Comparison of ENCODE assay signal across 24 cellular contexts in the genomic region with DNA sequence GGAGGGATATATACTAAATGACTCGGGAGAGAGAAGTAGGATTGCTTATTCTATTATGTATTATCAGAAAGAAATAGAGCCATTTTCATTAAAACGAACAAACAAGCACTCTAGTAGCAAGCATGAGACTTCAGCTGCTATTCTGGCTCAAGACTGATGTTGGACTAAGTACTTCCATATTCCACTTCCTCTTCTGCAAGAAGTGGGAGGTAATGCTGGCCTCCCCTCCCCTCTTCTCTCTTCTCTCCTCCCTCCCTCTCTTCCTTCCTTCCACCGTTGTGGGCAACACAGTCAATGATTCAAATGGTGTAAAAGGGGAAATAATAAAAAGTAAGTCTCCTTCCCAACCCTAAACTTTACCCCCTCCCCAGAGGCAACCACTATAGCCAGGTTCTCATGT.
DNase-seq lines count a peak whose midpoint lies in the region; ATAC-seq, FAIRE-seq and TF ChIP-seq lines count a peak whose summit lies in the region.
"Had no signal": no experiment of that assay in that cellular context is flagged by ENCODE, and none has a peak within 500 bp of the region (broad histone marks: within the 10 kb centered on the region; RNA-seq: fewer than 3 reads in every experiment).

No MANE protein-coding gene starts in this region.

- no peak overlapping the region for H3K4me2 ChIP-seq in H1 (ENCODE audit: insufficient read depth in 1 of 2, low read depth in 2 of 2, low read length in 2 of 2)
- peak overlapping the region; percentile 9 for H3K4me2 ChIP-seq in smooth muscle cell

- TF ChIP-seq POLR2A in H1 (IDR thresholded peaks at IDR 0.05; ENCODE audit: control extremely low read depth in 1 of 2, low read depth in 2 of 2, low read length in 2 of 2) (no peak), body of pancreas (IDR thresholded peaks at IDR 0.05) (no peak), Peyer's patch (IDR thresholded peaks at IDR 0.05) (no peak), ovary (IDR thresholded peaks at IDR 0.05) (no peak)

- intact Hi-C loops in body of pancreas (cut with DNase I) = no loop called here
- intact Hi-C loops in ovary (cut with DNase I) = no loop called here

- no peak overlapping the region for H2BK120ac ChIP-seq in H1 (replicated peaks; ENCODE audit: low read depth, low read length)

- WGBS in H1 (ENCODE audit: extremely low coverage in 1 of 2, insufficient coverage in 1 of 2, insufficient read length in 1 of 2, insufficient replicate concordance in 2 of 2, low coverage in 1 of 2, low lambda C conversion rate in 2 of 2, missing lambda C conversion rate in 1 of 2), 2 experiments = 79% methylated on average over 3 of the region's 3 CpGs; no CpG with 5 or more reads in 1 of the 2 experiments
- 75% methylated on average over 3 of the region's 3 CpGs for WGBS in smooth muscle cell (ENCODE audit: low lambda C conversion rate)
- WGBS in body of pancreas, 2 donors = 47 to 67% methylated on average over 3 of the region's 3 CpGs
- 55 to 60% (median 59%) methylated on average over 3 of the region's 3 CpGs for WGBS in ovary, 3 donors

- H3K27ac Mint-ChIP-seq in glutamatergic neuron (ENCODE audit: unreplicated experiment) = no peak overlapping the region
- H3K27ac Mint-ChIP-seq: activated naive CD4-positive, alpha-beta T cell treated with anti-CD3 and anti-CD28 coated beads, Interleukin-2, amount 10 ng/mL, durations not matched to agents 7 days and 5 days; effector memory CD8-positive, alpha-beta T cell; H9 had no signal

- peaks cover 1% of the 10 kb centered on the region for H3K9me3 Mint-ChIP-seq in glutamatergic neuron (ENCODE audit: unreplicated experiment)
- H3K9me3 Mint-ChIP-seq: activated naive CD4-positive, alpha-beta T cell treated with anti-CD3 and anti-CD28 coated beads, Interleukin-2, amount 10 ng/mL, durations not matched to agents 7 days and 5 days; CD4-positive, CD25-positive, alpha-beta regulatory T cell; effector memory CD8-positive, alpha-beta T cell; H9; naive thymus-derived CD8-positive, alpha-beta T cell had no signal

- H3K27ac ChIP-seq in H1 (ENCODE audit: low read depth, low read length) (no peak overlapping the region), smooth muscle cell (ENCODE audit: low read depth) (peak overlapping the region; percentile 38), body of pancreas (no peak overlapping the region), Peyer's patch (no peak overlapping the region), ovary (no peak overlapping the region)
- H3K27ac ChIP-seq: breast epithelium, WERI-Rb-1 had no signal

- no peak overlapping the region for H2BK15ac ChIP-seq in H1 (ENCODE audit: low read length)

- H3K79me1 ChIP-seq in H1 (ENCODE audit: low read depth, low read length) = no peaks in the 10 kb centered on the region

- H3K27me3 ChIP-seq in H1 (replicated peaks in 1 of 4; ENCODE audit: control insufficient read depth in 3 of 4, extremely low read depth in 1 of 4, insufficient read depth in 3 of 4, low read length in 3 of 4) = 0 out of 7 replicates have a peak, but pooled peaks cover 0 to 2% (median 0%) of the 10 kb centered on the region in 4 experiments
- H3K27me3 ChIP-seq in smooth muscle cell (ENCODE audit: low read depth) = no peaks in the 10 kb centered on the region
- no peaks in the 10 kb centered on the region for H3K27me3 ChIP-seq in body of pancreas
- no peaks in the 10 kb centered on the region for H3K27me3 ChIP-seq in Peyer's patch
- H3K27me3 ChIP-seq in ovary = no peaks in the 10 kb centered on the region
- H3K27me3 ChIP-seq: breast epithelium, right atrium auricular region had no signal

- no peaks in the 10 kb centered on the region for H3K23me2 ChIP-seq in H1 (ENCODE audit: low read depth, low read length)

- no peak overlapping the region for H3K4me3 ChIP-seq in H1 (ENCODE audit: extremely low read depth in 1 of 4, insufficient read depth in 2 of 4, low read depth in 3 of 4, low read length in 4 of 4)
- H3K4me3 ChIP-seq in smooth muscle cell = no peak overlapping the region
- no peak overlapping the region for H3K4me3 ChIP-seq in body of pancreas
- H3K4me3 ChIP-seq in Peyer's patch = no peak overlapping the region
- no peak overlapping the region for H3K4me3 ChIP-seq in ovary
- H3K4me3 ChIP-seq: breast epithelium, right atrium auricular region had no signal

- no peak overlapping the region for H3K56ac ChIP-seq in H1 (replicated peaks; ENCODE audit: insufficient read length, low read depth, low read length)

- H2BK12ac ChIP-seq in H1 (ENCODE audit: low read depth, low read length) = no peak overlapping the region

- H3K36me3 Mint-ChIP-seq in glutamatergic neuron (ENCODE audit: unreplicated experiment) = no peaks in the 10 kb centered on the region
- H3K36me3 Mint-ChIP-seq: activated naive CD4-positive, alpha-beta T cell treated with anti-CD3 and anti-CD28 coated beads, Interleukin-2, amount 10 ng/mL, durations not matched to agents 7 days and 5 days; naive thymus-derived CD8-positive, alpha-beta T cell had no signal

- H2BK5ac ChIP-seq in H1 (ENCODE audit: low read depth, low read length) = no peak overlapping the region

- peaks cover 0 to 4% of the 10 kb centered on the region in 2 experiments for H4K20me1 ChIP-seq in H1 (replicated peaks in 1 of 2; ENCODE audit: control insufficient read depth in 1 of 2, insufficient read depth in 2 of 2, low read length in 2 of 2)
- H4K20me1 ChIP-seq in smooth muscle cell (ENCODE audit: low read depth) = no peaks in the 10 kb centered on the region

- H2BK20ac ChIP-seq in H1 (ENCODE audit: low read length) = no peak overlapping the region

- no peak for TF ChIP-seq CTCF in H1 (IDR thresholded peaks at IDR 0.05; ENCODE audit: control extremely low read depth in 1 of 3, insufficient read depth in 1 of 3, low read depth in 1 of 3, low read length in 3 of 3)
- TF ChIP-seq CTCF in smooth muscle cell (IDR thresholded peaks at IDR 0.05; ENCODE audit: borderline replicate concordance, insufficient read depth, poor library complexity, severe bottlenecking) = no peak
- no peak for TF ChIP-seq CTCF in glutamatergic neuron (IDR thresholded peaks at IDR 0.05; ENCODE audit: partially characterized antibody, unreplicated experiment)
- TF ChIP-seq CTCF in body of pancreas (IDR thresholded peaks at IDR 0.05) = no peak
- no peak for TF ChIP-seq CTCF in Peyer's patch (IDR thresholded peaks at IDR 0.05)
- TF ChIP-seq CTCF in ovary (IDR thresholded peaks at IDR 0.05) = no peak

- TF ChIP-seq EP300 in H1 (IDR thresholded peaks at IDR 0.05; ENCODE audit: borderline replicate concordance in 1 of 2, low read depth in 2 of 2, low read length in 2 of 2) (no peak), ovary (IDR thresholded peaks at IDR 0.05) (no peak)

- POLR2A ChIA-PET in H1 (lab: Charles Lee; ENCODE audit: partially characterized antibody) = no interaction called here

- H4K91ac ChIP-seq in H1 (replicated peaks; ENCODE audit: insufficient read length, low read length) = no peak overlapping the region

- H3K4me1 ChIP-seq in H1 (replicated peaks in 1 of 4; ENCODE audit: control insufficient read depth in 3 of 4, insufficient read depth in 4 of 4, low read length in 3 of 4) (peaks cover 6 to 9% (median 6%) of the 10 kb centered on the region in 4 experiments), smooth muscle cell (ENCODE audit: low read depth) (no peaks in the 10 kb centered on the region), body of pancreas (peaks cover 14% of the 10 kb centered on the region), Peyer's patch (peaks cover 0 to 4% (median 0%) of the 10 kb centered on the region in 4 donors), ovary (ENCODE audit: insufficient read depth) (peaks cover 8% of the 10 kb centered on the region)
- H3K4me1 ChIP-seq: breast epithelium had no signal

- H2AFZ ChIP-seq in H1 (ENCODE audit: low read length) (no peak overlapping the region), smooth muscle cell (ENCODE audit: low read depth) (no peak overlapping the region)

- H3K79me2 ChIP-seq in H1 (ENCODE audit: control insufficient read depth in 1 of 2, insufficient read depth in 2 of 2, low read length in 2 of 2) (no peaks in the 10 kb centered on the region), smooth muscle cell (ENCODE audit: low read depth) (no peaks in the 10 kb centered on the region)

- no peak overlapping the region for H4K5ac ChIP-seq in H1 (ENCODE audit: insufficient read length, low read depth, low read length)

- H3K4me1 Mint-ChIP-seq in glutamatergic neuron (ENCODE audit: low read depth, unreplicated experiment) = peaks cover 6% of the 10 kb centered on the region
- H3K4me1 Mint-ChIP-seq: activated naive CD4-positive, alpha-beta T cell treated with anti-CD3 and anti-CD28 coated beads, Interleukin-2, amount 10 ng/mL, durations not matched to agents 7 days and 5 days; CD4-positive, CD25-positive, alpha-beta regulatory T cell had no signal

- H3K18ac ChIP-seq in H1 (ENCODE audit: extremely low read depth, low read length) = peak overlapping the region; percentile 14; the same call in 1 of the 2 replicates

- CTCF ChIA-PET in H1 (lab: Charles Lee; ENCODE audit: partially characterized antibody) = interaction anchor here (1.0 to 1.9 kb wide), 7 partner anchors 9 to 200 kb away, joined by 3 to 14 read pairs (median 6); no protein-coding TSS in a partner anchor

- 0 out of 8 replicates have a peak, but pooled peaks cover 0 to 2% (median 0%) of the 10 kb centered on the region in 4 experiments for H3K36me3 ChIP-seq in H1 (ENCODE audit: control insufficient read depth in 2 of 4, insufficient read depth in 4 of 4, low read length in 3 of 4)
- no peaks in the 10 kb centered on the region for H3K36me3 ChIP-seq in smooth muscle cell (ENCODE audit: low read depth)
- no peaks in the 10 kb centered on the region for H3K36me3 ChIP-seq in body of pancreas (replicated peaks in 1 of 2; ENCODE audit: insufficient read depth in 1 of 2, low read depth in 2 of 2)
- no peaks in the 10 kb centered on the region for H3K36me3 ChIP-seq in Peyer's patch
- no peaks in the 10 kb centered on the region for H3K36me3 ChIP-seq in ovary
- H3K36me3 ChIP-seq: breast epithelium, right atrium auricular region, WERI-Rb-1 had no signal

- no peak overlapping the region for H3K23ac ChIP-seq in H1 (ENCODE audit: insufficient read length)

- H3K4me3 Mint-ChIP-seq in glutamatergic neuron (ENCODE audit: unreplicated experiment) = no peak overlapping the region
- H3K4me3 Mint-ChIP-seq: activated naive CD4-positive, alpha-beta T cell treated with anti-CD3 and anti-CD28 coated beads, Interleukin-2, amount 10 ng/mL, durations not matched to agents 7 days and 5 days; CD4-positive, CD25-positive, alpha-beta regulatory T cell; effector memory CD8-positive, alpha-beta T cell; H9; naive thymus-derived CD8-positive, alpha-beta T cell had no signal

- no peak overlapping the region for H4K8ac ChIP-seq in H1 (ENCODE audit: extremely low read depth, insufficient read depth, low read length)

- ATAC-seq in GM18868 (IDR thresholded peaks at IDR 0.05; ENCODE audit: unreplicated experiment) (peak; percentile 81), body of pancreas (no peak)
- ATAC-seq: effector memory CD8-positive, alpha-beta T cell; naive thymus-derived CD8-positive, alpha-beta T cell; Right ventricle myocardium inferior had no signal

- no peaks in the 10 kb centered on the region for H3F3A ChIP-seq in smooth muscle cell (ENCODE audit: low read depth)

- TF ChIP-seq RAD21 in H1 (IDR thresholded peaks at IDR 0.05 in 1 of 2, conservative IDR thresholded peaks at IDR 0.05 in 1 of 2; ENCODE audit: low read depth in 2 of 2, low read length in 2 of 2) = no peak

- H3K14ac ChIP-seq in H1 (ENCODE audit: insufficient read length) = no peak overlapping the region

- H3K9me3 ChIP-seq in H1 (ENCODE audit: insufficient read depth in 2 of 2, low read depth in 1 of 2, low read length in 1 of 2) = no peaks in the 10 kb centered on the region
- H3K9me3 ChIP-seq in smooth muscle cell (replicated peaks; ENCODE audit: low read depth) = no peaks in the 10 kb centered on the region
- H3K9me3 ChIP-seq in body of pancreas = no peaks in the 10 kb centered on the region
- H3K9me3 ChIP-seq in Peyer's patch = no peaks in the 10 kb centered on the region
- H3K9me3 ChIP-seq in ovary = no peaks in the 10 kb centered on the region
- H3K9me3 ChIP-seq: breast epithelium, right atrium auricular region had no signal

- DNase-seq in NOMO-1 treated with dmso at 0.1 percent for 144 hours (lab: John Stamatoyannopoulos, UW; ENCODE audit: unreplicated experiment) = peak; percentile 92
- no peak for DNase-seq in H1 (ENCODE audit: low read depth in 1 of 2, low spot score in 2 of 2)
- DNase-seq in smooth muscle cell (lab: John Stamatoyannopoulos, UW; ENCODE audit: unreplicated experiment) = no peak
- DNase-seq in glutamatergic neuron = no peak
- no peak for DNase-seq in body of pancreas
- no peak for DNase-seq in Peyer's patch
- DNase-seq in ovary = no peak
- DNase-seq: activated naive CD4-positive, alpha-beta T cell treated with anti-CD3 and anti-CD28 coated beads, Interleukin-2, amount 10 ng/mL, durations not matched to agents 7 days and 5 days; CD4-positive, CD25-positive, alpha-beta regulatory T cell; effector memory CD8-positive, alpha-beta T cell; H9; naive thymus-derived CD8-positive, alpha-beta T cell; NCI-H1417; NCI-H524 treated with DMSO at 0.1 percent for 48 hours; stimulated activated CD4-positive, alpha-beta T cell treated with anti-CD3 and anti-CD28 coated beads, Interleukin-2, amount 100 ng/mL, for 48 hours; stimulated activated naive CD4-positive, alpha-beta T cell; WERI-Rb-1 had no signal

- H3K4ac ChIP-seq in H1 (replicated peaks; ENCODE audit: insufficient read length, low read depth, low read length) = no peak overlapping the region

- no peak overlapping the region for H3K9ac ChIP-seq in H1 (replicated peaks in 1 of 4; ENCODE audit: extremely low read depth in 1 of 4, low read depth in 3 of 4, low read length in 3 of 4)
- no peak overlapping the region for H3K9ac ChIP-seq in smooth muscle cell (ENCODE audit: low read depth)

- peaks cover 9% of the 10 kb centered on the region for H3K27me3 Mint-ChIP-seq in glutamatergic neuron (ENCODE audit: unreplicated experiment)
- H3K27me3 Mint-ChIP-seq: CD4-positive, CD25-positive, alpha-beta regulatory T cell; effector memory CD8-positive, alpha-beta T cell; naive thymus-derived CD8-positive, alpha-beta T cell had no signal

- H2AK5ac ChIP-seq in H1 (ENCODE audit: low read depth, low read length) = no peak overlapping the region

- no peak for FAIRE-seq in H1 (lab: Jason Lieb, UNC)
- FAIRE-seq: frontal cortex, islet of Langerhans, urothelium cell line had no signal
